20 cellular contexts compared by ENCODE assay signal in the genomic region with DNA sequence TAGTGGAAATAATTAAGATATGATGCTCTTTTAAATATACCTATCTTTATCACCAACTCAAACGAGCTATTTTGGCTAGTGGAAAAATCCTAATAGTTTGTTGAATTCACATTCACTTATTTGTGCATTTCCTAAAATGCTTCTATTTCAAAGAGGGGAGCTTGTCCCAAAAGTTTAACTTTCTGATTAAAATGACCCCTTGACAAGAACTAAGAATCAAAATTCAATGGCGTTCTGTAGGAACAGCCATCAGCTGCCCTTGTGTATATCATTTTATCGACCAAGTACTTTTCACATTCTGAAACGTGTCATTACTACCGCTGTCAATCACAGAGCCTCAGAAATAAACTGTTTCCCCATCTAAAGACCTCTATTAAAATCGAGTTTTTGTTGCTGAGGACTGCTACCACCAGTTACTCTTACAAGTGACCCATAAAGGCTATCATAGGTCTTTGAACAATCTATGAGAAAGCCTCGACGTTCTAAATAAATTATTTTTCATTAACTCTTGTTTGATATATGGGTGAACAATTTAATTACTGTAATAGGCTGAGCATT. TPM values are rescaled to one million over a fixed set of nuclear protein-coding genes. Genes with fewer than 3 reads are reported as not detected.
DNase-seq lines count a peak whose midpoint lies in the region; ATAC-seq, FAIRE-seq and TF ChIP-seq lines count a peak whose summit lies in the region.
"Had no signal": no experiment of that assay in that cellular context is flagged by ENCODE, and none has a peak within 500 bp of the region (broad histone marks: within the 10 kb centered on the region; RNA-seq: fewer than 3 reads in every experiment).

No MANE protein-coding gene starts in this region.

- CTCF ChIA-PET in A549 (lab: Yijun Ruan, JAX): interaction anchor here (1.1 to 5.4 kb wide), 20 partner anchors 9 to 529 kb away, joined by 3 to 155 read pairs (median 7); partner anchors contain the start of gene FCHO2
- CTCF ChIA-PET in Caco-2 (lab: Charles Lee): interaction anchor here (0.6 to 2.3 kb wide), 5 partner anchors 8 to 234 kb away, joined by 3 to 29 read pairs (median 6); no protein-coding TSS in a partner anchor

- no TSS peak for BruUV-seq in Caco-2 (replicated peaks; lab: Mats Ljungman, UMichigan)

- H3K9me3 Mint-ChIP-seq in Caco-2 (ENCODE audit: unreplicated experiment) (no peaks in the 10 kb centered on the region), memory B cell (no peaks in the 10 kb centered on the region)
- H3K9me3 Mint-ChIP-seq: activated T-helper 2 cell treated with anti-CD3 and anti-CD28 coated beads, Interferon-gamma antibody, Interleukin-2, Interleukin-4, amounts not matched to agents 10 μg/mL and 5 μg/mL and 100 μg/mL, durations not matched to agents 14 hours and 24 hours and 36 hours had no signal

- no peak for TF ChIP-seq EP300 in A549 (IDR thresholded peaks at IDR 0.05)

- TF ChIP-seq RAD21 in A549 (conservative IDR thresholded peaks at IDR 0.05 in 1 of 2, IDR thresholded peaks at IDR 0.05 in 1 of 2): no peak

- intact Hi-C loops in Caco-2 (cut with micrococcal nuclease; ENCODE audit: unreplicated experiment): loop anchor here (2.0 to 10.0 kb wide), 5 partner anchors 57 to 525 kb away; no protein-coding TSS in a partner anchor

- H3K4me3 ChIP-seq in A549 (no peak overlapping the region), Caco-2 (ENCODE audit: low read depth, low read length) (no peak overlapping the region), WI38 (ENCODE audit: low read depth, low read length) (peak overlapping the region; percentile 70; the same call in 1 of the 2 replicates)
- H3K4me3 ChIP-seq: pancreas, transverse colon had no signal

- no peak for ATAC-seq in A549
- no peak for ATAC-seq in memory B cell (ENCODE audit: low read depth)
- ATAC-seq: Right ventricle myocardium inferior, T-cell had no signal

- H3K36me3 Mint-ChIP-seq in Caco-2 (ENCODE audit: insufficient read depth, unreplicated experiment) (no peaks in the 10 kb centered on the region), memory B cell (no peaks in the 10 kb centered on the region)

- H3K36me3 ChIP-seq in Caco-2 (ENCODE audit: control insufficient read depth, insufficient read depth, low read length): no peaks in the 10 kb centered on the region
- H3K36me3 ChIP-seq: pancreas, transverse colon had no signal

- no peak for DNase-seq in A549 (ENCODE audit: low read depth in 1 of 2, low spot score in 1 of 2)
- DNase-seq in Caco-2: no peak
- no peak for DNase-seq in memory B cell (ENCODE audit: low spot score in 2 of 2)
- no peak for DNase-seq in stimulated activated naive CD4-positive, alpha-beta T cell (lab: John Stamatoyannopoulos, UW)
- no peak for DNase-seq in substantia nigra (lab: John Stamatoyannopoulos, UW)
- no peak for DNase-seq in caudate nucleus (lab: John Stamatoyannopoulos, UW)
- DNase-seq in iPS-NIHi7 (ENCODE audit: extremely low spot score): no peak
- DNase-seq: activated CD4-positive, CD25-positive, alpha-beta regulatory T cell; head of caudate nucleus; left ventricle myocardium superior; NCI-H526 treated with DMSO at 0.1 percent for 48 hours; pancreas; stimulated activated CD4-positive, alpha-beta T cell treated with anti-CD3 and anti-CD28 coated beads, Interleukin-1b, Interleukin-23, amount 100 ng/mL, for 48 hours; T-cell; transverse colon had no signal

- TF ChIP-seq CTCF in A549 (IDR thresholded peaks at IDR 0.05) (no peak), Caco-2 (IDR thresholded peaks at IDR 0.05; ENCODE audit: insufficient read depth in 1 of 2, low read depth in 1 of 2, low read length in 1 of 2, severe bottlenecking in 1 of 2, unreplicated experiment in 1 of 2) (no peak), WI38 (IDR thresholded peaks at IDR 0.05; ENCODE audit: low read depth, low read length) (no peak)

- H3K27ac ChIP-seq in A549 (no peak overlapping the region), substantia nigra (ENCODE audit: low read depth, low read length, poor library complexity, severe bottlenecking) (no peak overlapping the region), caudate nucleus (ENCODE audit: low read depth, low read length) (no peak overlapping the region)
- H3K27ac ChIP-seq: pancreas, transverse colon had no signal

- H3K4me2 ChIP-seq in A549: peak overlapping the region; percentile 98; the same call in 2 of the 3 replicates

- FAIRE-seq in A549 (lab: Jason Lieb, UNC): no peak
- FAIRE-seq: D721Med had no signal

- H3K4me3 Mint-ChIP-seq in Caco-2 (ENCODE audit: unreplicated experiment): peak overlapping the region; percentile 53
- H3K4me3 Mint-ChIP-seq in memory B cell: no peak overlapping the region

- POLR2A ChIA-PET in A549 (lab: Yijun Ruan, JAX) (interaction anchor here (5.3 kb wide), 1 partner anchor 234 kb away, joined by 86 read pairs; no protein-coding TSS in a partner anchor), Caco-2 (lab: Charles Lee) (interaction anchor here (1.4 kb wide), 1 partner anchor 234 kb away, joined by 4 read pairs; no protein-coding TSS in a partner anchor)

- no peaks in the 10 kb centered on the region for H3K4me1 Mint-ChIP-seq in Caco-2 (ENCODE audit: low read depth, unreplicated experiment)
- peaks cover 8% of the 10 kb centered on the region for H3K4me1 Mint-ChIP-seq in memory B cell

- peaks cover 5% of the 10 kb centered on the region for H3K27me3 ChIP-seq in Caco-2 (replicated peaks; ENCODE audit: control insufficient read depth, insufficient read depth, low read length)

- H3K27me3 Mint-ChIP-seq in Caco-2 (ENCODE audit: insufficient read depth, unreplicated experiment) (peaks cover 22% of the 10 kb centered on the region), memory B cell (peaks cover 24% of the 10 kb centered on the region)

- 50% methylated on average over 8 of the region's 8 CpGs for WGBS in A549 (ENCODE audit: missing lambda C conversion rate)

- TF ChIP-seq POLR2A in A549 (IDR thresholded peaks at IDR 0.05; ENCODE audit: low read length): no peak

- no peak overlapping the region for H3K27ac Mint-ChIP-seq in Caco-2 (ENCODE audit: unreplicated experiment)
- peak overlapping the region; percentile 55 for H3K27ac Mint-ChIP-seq in memory B cell
- H3K27ac Mint-ChIP-seq: activated T-helper 2 cell treated with anti-CD3 and anti-CD28 coated beads, Interferon-gamma antibody, Interleukin-2, Interleukin-4, amounts not matched to agents 10 μg/mL and 5 μg/mL and 100 μg/mL, durations not matched to agents 14 hours and 24 hours and 36 hours; stimulated activated naive CD8-positive, alpha-beta T cell treated with anti-CD3 and anti-CD28 coated beads, Interleukin-15, Interleukin-2, amounts not matched to agents 100 ng/mL and 50 ng/mL, for 24 hours had no signal

- no peaks in the 10 kb centered on the region for H3K9me3 ChIP-seq in A549
- no peaks in the 10 kb centered on the region for H3K9me3 ChIP-seq in Caco-2
- H3K9me3 ChIP-seq: pancreas, transverse colon had no signal

- H3K4me1 ChIP-seq in A549 (peaks cover 19% of the 10 kb centered on the region), Caco-2 (peaks cover 11% of the 10 kb centered on the region)

TF ChIP-seq in A549, 52 proteins besides CTCF, POLR2A, EP300 and RAD21:
- TF ChIP-seq RNF2 (IDR thresholded peaks at IDR 0.05; ENCODE audit: borderline replicate concordance, low read depth) (peak; percentile 73; the same call in 1 of the 2 replicates), CBX2 (IDR thresholded peaks at IDR 0.05; ENCODE audit: borderline replicate concordance, low read depth) (no peak)

RNA-seq across cellular contexts. Expression of gene FOXD1, which starts 1.5 kb away (rescaled TPM):
- polyA plus RNA-seq in A549 (2011; rRNA removed) (1.8 and 2.2 TPM in 2 replicates), A549 (2017; fragmentation: RNase III; extraction: RNeasy Plus Mini Kit Qiagen cat#74134 plus additional on column Dnase treatment) (7.1 to 9.5 TPM (median 8.2 TPM) in 3 replicates)
- 4.2 and 6.1 TPM in 2 replicates for polyA plus RNA-seq in A549 (2012; cell fraction: cytosol; rRNA removed)
- 4.1 and 4.4 TPM in 2 replicates for polyA plus RNA-seq in A549 (2012; cell fraction: nucleus; rRNA removed)
- polyA minus RNA-seq in A549 (2011; rRNA and poly(A)+ RNA removed): 0.83 and 0.97 TPM in 2 replicates
- total RNA-seq in Caco-2 (2022): 2.8 and 3.1 TPM in 2 replicates
- total RNA-seq: left ventricle myocardium superior, Right ventricle myocardium inferior, transverse colon had no signal

RNA-seq across cellular contexts. Expression of gene BTF3, which starts 48.1 kb away (rescaled TPM):
- 905 and 1,048 TPM in 2 replicates for polyA plus RNA-seq in A549 (2011; rRNA removed)
- 392 and 461 TPM in 2 replicates for polyA plus RNA-seq in A549 (2012; cell fraction: cytosol; rRNA removed)
- 138 and 209 TPM in 2 replicates for polyA plus RNA-seq in A549 (2012; cell fraction: nucleus; rRNA removed)
- polyA plus RNA-seq in A549 (2017; fragmentation: RNase III; extraction: RNeasy Plus Mini Kit Qiagen cat#74134 plus additional on column Dnase treatment): 1,119 to 1,187 TPM (median 1,159 TPM) in 3 replicates
- 402 and 503 TPM in 2 replicates for polyA minus RNA-seq in A549 (2011; rRNA and poly(A)+ RNA removed)
- total RNA-seq in Caco-2 (2022): 653 and 704 TPM in 2 replicates
